1 cellular context compared by ENCODE assay signal in the genomic region with DNA sequence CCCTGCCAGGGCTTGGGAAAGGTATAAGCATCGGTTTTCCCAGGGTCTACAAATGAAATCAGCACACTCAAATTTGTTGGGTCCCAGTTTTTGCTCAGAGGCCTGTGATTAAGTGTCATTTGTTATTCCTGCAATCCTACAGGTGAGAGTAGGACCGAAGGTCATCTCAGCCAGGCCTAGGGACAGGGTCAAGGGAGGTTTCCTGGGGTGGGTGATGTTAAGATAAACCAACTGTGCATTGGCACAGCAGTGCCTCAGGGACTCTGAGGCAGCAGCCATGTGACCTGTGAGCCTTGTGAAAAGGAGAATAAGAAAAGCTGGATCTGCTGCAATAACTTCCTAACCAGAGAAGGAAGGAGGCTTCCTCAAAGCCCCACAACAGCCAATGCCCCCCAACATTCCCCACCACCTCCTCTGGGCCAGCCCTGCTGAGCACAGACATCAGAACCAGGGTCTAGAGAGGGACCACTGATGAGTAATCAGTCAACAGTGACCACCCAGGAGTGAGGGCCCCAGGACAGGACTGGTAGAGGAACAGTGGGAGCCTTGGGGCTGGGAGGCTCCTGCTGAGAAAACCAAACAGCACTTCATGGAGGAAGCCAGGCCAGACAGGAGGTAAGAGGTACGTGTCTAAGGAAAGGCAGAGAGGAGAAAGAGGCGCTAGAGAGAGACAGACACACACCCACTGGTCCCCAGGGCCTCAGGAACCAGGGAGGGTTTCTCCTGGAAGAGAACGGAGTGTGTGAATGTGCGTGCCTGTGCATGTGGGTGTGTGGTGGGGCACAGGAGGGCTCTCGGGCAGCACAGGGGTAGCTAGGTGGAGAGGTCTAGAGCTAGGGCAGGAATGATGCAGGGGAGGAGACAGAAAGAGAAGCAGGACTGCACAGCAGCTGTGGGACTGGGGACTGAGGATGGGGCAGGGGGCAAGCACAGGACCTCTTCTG.
TF ChIP-seq lines count a peak whose summit lies in the region.

No MANE protein-coding gene starts in this region.

TF ChIP-seq in HCT116, 20 proteins besides CTCF, POLR2A, EP300 and RAD21 (continued from another document):
- TF ChIP-seq, protein P1, sequence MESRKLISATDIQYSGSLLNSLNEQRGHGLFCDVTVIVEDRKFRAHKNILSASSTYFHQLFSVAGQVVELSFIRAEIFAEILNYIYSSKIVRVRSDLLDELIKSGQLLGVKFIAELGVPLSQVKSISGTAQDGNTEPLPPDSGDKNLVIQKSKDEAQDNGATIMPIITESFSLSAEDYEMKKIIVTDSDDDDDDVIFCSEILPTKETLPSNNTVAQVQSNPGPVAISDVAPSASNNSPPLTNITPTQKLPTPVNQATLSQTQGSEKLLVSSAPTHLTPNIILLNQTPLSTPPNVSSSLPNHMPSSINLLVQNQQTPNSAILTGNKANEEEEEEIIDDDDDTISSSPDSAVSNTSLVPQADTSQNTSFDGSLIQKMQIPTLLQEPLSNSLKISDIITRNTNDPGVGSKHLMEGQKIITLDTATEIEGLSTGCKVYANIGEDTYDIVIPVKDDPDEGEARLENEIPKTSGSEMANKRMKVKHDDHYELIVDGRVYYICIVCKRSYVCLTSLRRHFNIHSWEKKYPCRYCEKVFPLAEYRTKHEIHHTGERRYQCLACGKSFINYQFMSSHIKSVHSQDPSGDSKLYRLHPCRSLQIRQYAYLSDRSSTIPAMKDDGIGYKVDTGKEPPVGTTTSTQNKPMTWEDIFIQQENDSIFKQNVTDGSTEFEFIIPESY (IDR thresholded peaks at IDR 0.05; ENCODE audit: extremely low read depth, insufficient replicate concordance, low read length) = no peak
- no peak for TF ChIP-seq ZNF274 (IDR thresholded peaks at IDR 0.05; ENCODE audit: low read depth, low read length)
- TF ChIP-seq SIN3A (IDR thresholded peaks at IDR 0.05; ENCODE audit: low read depth) = no peak
- TF ChIP-seq TCF7L2 (IDR thresholded peaks at IDR 0.05; ENCODE audit: borderline replicate concordance, extremely low read depth, insufficient read depth, insufficient read length) = no peak
- TF ChIP-seq, protein P2, sequence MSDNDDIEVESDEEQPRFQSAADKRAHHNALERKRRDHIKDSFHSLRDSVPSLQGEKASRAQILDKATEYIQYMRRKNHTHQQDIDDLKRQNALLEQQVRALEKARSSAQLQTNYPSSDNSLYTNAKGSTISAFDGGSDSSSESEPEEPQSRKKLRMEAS (IDR thresholded peaks at IDR 0.05) = no peak
- TF ChIP-seq, protein P3, sequence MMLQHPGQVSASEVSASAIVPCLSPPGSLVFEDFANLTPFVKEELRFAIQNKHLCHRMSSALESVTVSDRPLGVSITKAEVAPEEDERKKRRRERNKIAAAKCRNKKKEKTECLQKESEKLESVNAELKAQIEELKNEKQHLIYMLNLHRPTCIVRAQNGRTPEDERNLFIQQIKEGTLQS (IDR thresholded peaks at IDR 0.05) = no peak
- no peak for TF ChIP-seq CBX3 (IDR thresholded peaks at IDR 0.05; ENCODE audit: low read depth)
- TF ChIP-seq YY1 (IDR thresholded peaks at IDR 0.05; ENCODE audit: extremely low read depth, insufficient replicate concordance, low read depth, low read length) = no peak
- no peak for TF ChIP-seq SP1 (IDR thresholded peaks at IDR 0.05; ENCODE audit: low read depth)
- TF ChIP-seq EZH2 (IDR thresholded peaks at IDR 0.05) = no peak
- no peak for TF ChIP-seq EGR1 (IDR thresholded peaks at IDR 0.05; ENCODE audit: low read depth)
- no peak for TF ChIP-seq JUND (IDR thresholded peaks at IDR 0.05)
- TF ChIP-seq ELF1 (IDR thresholded peaks at IDR 0.05; ENCODE audit: borderline replicate concordance, low read depth) = no peak
- TF ChIP-seq EZH2phosphoT487 (IDR thresholded peaks at IDR 0.05; ENCODE audit: borderline replicate concordance) = no peak
- no peak for TF ChIP-seq FOSL1 (IDR thresholded peaks at IDR 0.05; ENCODE audit: low read depth)
- TF ChIP-seq, protein P4, sequence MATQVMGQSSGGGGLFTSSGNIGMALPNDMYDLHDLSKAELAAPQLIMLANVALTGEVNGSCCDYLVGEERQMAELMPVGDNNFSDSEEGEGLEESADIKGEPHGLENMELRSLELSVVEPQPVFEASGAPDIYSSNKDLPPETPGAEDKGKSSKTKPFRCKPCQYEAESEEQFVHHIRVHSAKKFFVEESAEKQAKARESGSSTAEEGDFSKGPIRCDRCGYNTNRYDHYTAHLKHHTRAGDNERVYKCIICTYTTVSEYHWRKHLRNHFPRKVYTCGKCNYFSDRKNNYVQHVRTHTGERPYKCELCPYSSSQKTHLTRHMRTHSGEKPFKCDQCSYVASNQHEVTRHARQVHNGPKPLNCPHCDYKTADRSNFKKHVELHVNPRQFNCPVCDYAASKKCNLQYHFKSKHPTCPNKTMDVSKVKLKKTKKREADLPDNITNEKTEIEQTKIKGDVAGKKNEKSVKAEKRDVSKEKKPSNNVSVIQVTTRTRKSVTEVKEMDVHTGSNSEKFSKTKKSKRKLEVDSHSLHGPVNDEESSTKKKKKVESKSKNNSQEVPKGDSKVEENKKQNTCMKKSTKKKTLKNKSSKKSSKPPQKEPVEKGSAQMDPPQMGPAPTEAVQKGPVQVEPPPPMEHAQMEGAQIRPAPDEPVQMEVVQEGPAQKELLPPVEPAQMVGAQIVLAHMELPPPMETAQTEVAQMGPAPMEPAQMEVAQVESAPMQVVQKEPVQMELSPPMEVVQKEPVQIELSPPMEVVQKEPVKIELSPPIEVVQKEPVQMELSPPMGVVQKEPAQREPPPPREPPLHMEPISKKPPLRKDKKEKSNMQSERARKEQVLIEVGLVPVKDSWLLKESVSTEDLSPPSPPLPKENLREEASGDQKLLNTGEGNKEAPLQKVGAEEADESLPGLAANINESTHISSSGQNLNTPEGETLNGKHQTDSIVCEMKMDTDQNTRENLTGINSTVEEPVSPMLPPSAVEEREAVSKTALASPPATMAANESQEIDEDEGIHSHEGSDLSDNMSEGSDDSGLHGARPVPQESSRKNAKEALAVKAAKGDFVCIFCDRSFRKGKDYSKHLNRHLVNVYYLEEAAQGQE (IDR thresholded peaks at IDR 0.05; ENCODE audit: low read depth) = no peak
- no peak for TF ChIP-seq SRF (IDR thresholded peaks at IDR 0.05; ENCODE audit: low read depth)
